Comparison of ENCODE assay signal across 13 cellular contexts in genomic region chr10:70160798-70161197, GRCh38. TPM values are rescaled to one million over a fixed set of nuclear protein-coding genes. Genes with fewer than 3 reads are reported as not detected.
DNase-seq lines count a peak whose midpoint lies in the region; ATAC-seq and TF ChIP-seq lines count a peak whose summit lies in the region.
"Had no signal": no experiment of that assay in that cellular context is flagged by ENCODE, and none has a peak within 500 bp of the region (broad histone marks: within the 10 kb centered on the region; RNA-seq: fewer than 3 reads in every experiment).

No MANE protein-coding gene starts in this region.

- H3K27me3 Mint-ChIP-seq in activated T-cell treated with anti-CD3 and anti-CD28 coated beads, Interleukin-2, amount 50 U/mL, for 24 hours: no peaks in the 10 kb centered on the region
- H3K27me3 Mint-ChIP-seq in activated T-cell treated with anti-CD3 and anti-CD28 coated beads, Interleukin-2, amount 50 U/mL, for 4 hours (ENCODE audit: low read depth): no peaks in the 10 kb centered on the region
- H3K27me3 Mint-ChIP-seq in CD4-positive, CD25-positive, alpha-beta regulatory T cell: no peaks in the 10 kb centered on the region
- H3K27me3 Mint-ChIP-seq in T-helper 17 cell (no peaks in the 10 kb centered on the region), chondrocyte (ENCODE audit: low read depth) (no peaks in the 10 kb centered on the region)
- H3K27me3 Mint-ChIP-seq: B cell had no signal

- H3K27ac ChIP-seq in CD4-positive, CD25-positive, alpha-beta regulatory T cell (ENCODE audit: insufficient read depth, low read length, poor library complexity, severe bottlenecking): no peak overlapping the region

- H3K27ac Mint-ChIP-seq in activated T-cell treated with anti-CD3 and anti-CD28 coated beads, Interleukin-2, amount 50 U/mL, for 24 hours: peak overlapping the region; percentile 95
- peak overlapping the region in 2 of 3 donors; percentile 37 to 52 for H3K27ac Mint-ChIP-seq in CD4-positive, CD25-positive, alpha-beta regulatory T cell
- peak overlapping the region; percentile 11 for H3K27ac Mint-ChIP-seq in T-helper 17 cell
- peak overlapping the region; percentile 54 for H3K27ac Mint-ChIP-seq in chondrocyte (ENCODE audit: unreplicated experiment)
- H3K27ac Mint-ChIP-seq: B cell had no signal

- H3K4me1 ChIP-seq in CD4-positive, CD25-positive, alpha-beta regulatory T cell (ENCODE audit: control insufficient read depth, insufficient read depth, low read length, poor library complexity, severe bottlenecking): peaks cover 33% of the 10 kb centered on the region

- H3K4me1 Mint-ChIP-seq in activated T-cell treated with anti-CD3 and anti-CD28 coated beads, Interleukin-2, amount 50 U/mL, for 24 hours (ENCODE audit: low read depth): peaks cover 66% of the 10 kb centered on the region
- H3K4me1 Mint-ChIP-seq in activated T-cell treated with anti-CD3 and anti-CD28 coated beads, Interleukin-2, amount 50 U/mL, for 4 hours (ENCODE audit: low read depth): peaks cover 56% of the 10 kb centered on the region
- peaks cover 53 to 64% (median 56%) of the 10 kb centered on the region in 4 donors for H3K4me1 Mint-ChIP-seq in CD4-positive, CD25-positive, alpha-beta regulatory T cell
- H3K4me1 Mint-ChIP-seq in T-helper 17 cell (peaks cover 36% of the 10 kb centered on the region), chondrocyte (ENCODE audit: low read depth) (peaks cover 52% of the 10 kb centered on the region)

- no peak for DNase-seq in activated T-cell treated with anti-CD3 and anti-CD28 coated beads, Interleukin-2, amount 50 U/mL, for 24 hours
- DNase-seq in activated T-cell treated with anti-CD3 and anti-CD28 coated beads, Interleukin-2, amount 50 U/mL, for 4 hours: no peak
- no peak for DNase-seq in CD4-positive, CD25-positive, alpha-beta regulatory T cell
- DNase-seq in T-helper 17 cell: no peak
- DNase-seq in chondrocyte (ENCODE audit: low spot score): no peak
- DNase-seq in NCI-H82 (lab: John Stamatoyannopoulos, UW): no peak
- no peak for DNase-seq in occipital lobe (lab: John Stamatoyannopoulos, UW)
- DNase-seq: NCI-H1048, NCI-H345, NCI-H526 treated with DMSO at 0.1 percent for 48 hours, PC-9 had no signal

- H3K9me3 ChIP-seq in CD4-positive, CD25-positive, alpha-beta regulatory T cell (ENCODE audit: control insufficient read depth in 2 of 2, low read length in 2 of 2): no peaks in the 10 kb centered on the region
- H3K9me3 ChIP-seq in T-helper 17 cell (ENCODE audit: control insufficient read depth, low read length, poor library complexity, severe bottlenecking): no peaks in the 10 kb centered on the region

- H3K4me3 Mint-ChIP-seq in activated T-cell treated with anti-CD3 and anti-CD28 coated beads, Interleukin-2, amount 50 U/mL, for 24 hours: peak overlapping the region; percentile 62
- H3K4me3 Mint-ChIP-seq in activated T-cell treated with anti-CD3 and anti-CD28 coated beads, Interleukin-2, amount 50 U/mL, for 4 hours: no peak overlapping the region
- peak overlapping the region in 1 of 4 donors; percentile 38 for H3K4me3 Mint-ChIP-seq in CD4-positive, CD25-positive, alpha-beta regulatory T cell
- H3K4me3 Mint-ChIP-seq in T-helper 17 cell (no peak overlapping the region), chondrocyte (ENCODE audit: unreplicated experiment) (no peak overlapping the region)
- H3K4me3 Mint-ChIP-seq: B cell had no signal

- no peaks in the 10 kb centered on the region for H3K27me3 ChIP-seq in CD4-positive, CD25-positive, alpha-beta regulatory T cell (ENCODE audit: control insufficient read depth, insufficient read depth, low read length)

- no peak for TF ChIP-seq CTCF in chondrocyte (IDR thresholded peaks at IDR 0.05)

- no peak overlapping the region for H3K4me3 ChIP-seq in CD4-positive, CD25-positive, alpha-beta regulatory T cell (ENCODE audit: low read depth, low read length)
- H3K4me3 ChIP-seq: PC-9 had no signal

- no peaks in the 10 kb centered on the region for H3K9me3 Mint-ChIP-seq in activated T-cell treated with anti-CD3 and anti-CD28 coated beads, Interleukin-2, amount 50 U/mL, for 24 hours
- no peaks in the 10 kb centered on the region for H3K9me3 Mint-ChIP-seq in activated T-cell treated with anti-CD3 and anti-CD28 coated beads, Interleukin-2, amount 50 U/mL, for 4 hours
- no peaks in the 10 kb centered on the region for H3K9me3 Mint-ChIP-seq in CD4-positive, CD25-positive, alpha-beta regulatory T cell
- H3K9me3 Mint-ChIP-seq in chondrocyte (ENCODE audit: low read depth): no peaks in the 10 kb centered on the region

- peaks cover 90% of the 10 kb centered on the region for H3K36me3 Mint-ChIP-seq in activated T-cell treated with anti-CD3 and anti-CD28 coated beads, Interleukin-2, amount 50 U/mL, for 24 hours (ENCODE audit: low read depth)
- H3K36me3 Mint-ChIP-seq in activated T-cell treated with anti-CD3 and anti-CD28 coated beads, Interleukin-2, amount 50 U/mL, for 4 hours (ENCODE audit: insufficient read depth): peaks cover 44% of the 10 kb centered on the region
- peaks cover 45% of the 10 kb centered on the region for H3K36me3 Mint-ChIP-seq in CD4-positive, CD25-positive, alpha-beta regulatory T cell
- peaks cover 6% of the 10 kb centered on the region for H3K36me3 Mint-ChIP-seq in T-helper 17 cell (ENCODE audit: low read depth)
- H3K36me3 Mint-ChIP-seq in chondrocyte (ENCODE audit: low read depth): peaks cover 32% of the 10 kb centered on the region

- H3K36me3 ChIP-seq in CD4-positive, CD25-positive, alpha-beta regulatory T cell (ENCODE audit: control insufficient read depth, insufficient read depth, low read length): peaks cover 61% of the 10 kb centered on the region

- no peak for ATAC-seq in activated T-cell treated with anti-CD3 and anti-CD28 coated beads, Interleukin-2, amount 50 U/mL, for 4 hours
- no peak for ATAC-seq in CD4-positive, CD25-positive, alpha-beta regulatory T cell (ENCODE audit: low read depth in 2 of 2)
- ATAC-seq in T-helper 17 cell: no peak
- ATAC-seq in HG02885 (IDR thresholded peaks at IDR 0.05; ENCODE audit: poor library complexity, unreplicated experiment): no peak

RNA-seq across cellular contexts. Expression of gene SAR1A, which starts 9.5 kb away (rescaled TPM):
- total RNA-seq in activated T-cell treated with anti-CD3 and anti-CD28 coated beads, Interleukin-2, amount 50 U/mL, for 4 hours: 100 to 1,000 TPM; 140 to 147 (median 142) TPM
- total RNA-seq in CD4-positive, CD25-positive, alpha-beta regulatory T cell: 108 TPM
- 10 to 100 TPM; 14.5 to 46.4 (median 31.1) TPM for polyA plus RNA-seq in CD4-positive, CD25-positive, alpha-beta regulatory T cell
- 100 to 1,000 TPM; 131 to 132 TPM for total RNA-seq in T-helper 17 cell
- 203 to 233 TPM (median 212 TPM) in 3 replicates for total RNA-seq in chondrocyte
- total RNA-seq in occipital lobe: 182 TPM

RNA-seq across cellular contexts. Expression of gene TYSND1, which starts 14.3 kb away (rescaled TPM):
- total RNA-seq in activated T-cell treated with anti-CD3 and anti-CD28 coated beads, Interleukin-2, amount 50 U/mL, for 4 hours: 10 to 100 TPM; 11.6 to 11.9 (median 11.8) TPM
- 15.2 TPM for total RNA-seq in CD4-positive, CD25-positive, alpha-beta regulatory T cell
- 10 to 100 TPM; 15.0 to 28.1 (median 20.3) TPM for polyA plus RNA-seq in CD4-positive, CD25-positive, alpha-beta regulatory T cell
- 10 to 100 TPM; 14.2 to 14.9 TPM for total RNA-seq in T-helper 17 cell
- 9.4 to 11.9 TPM (median 9.4 TPM) in 3 replicates for total RNA-seq in chondrocyte
- 7.3 TPM for total RNA-seq in occipital lobe

RNA-seq across cellular contexts. Expression of gene AIFM2, which starts 28.2 kb away (rescaled TPM):
- total RNA-seq in activated T-cell treated with anti-CD3 and anti-CD28 coated beads, Interleukin-2, amount 50 U/mL, for 4 hours: 10 to 100 TPM; 10.5 to 16.9 (median 11.1) TPM
- total RNA-seq in CD4-positive, CD25-positive, alpha-beta regulatory T cell: 5.5 TPM
- polyA plus RNA-seq in CD4-positive, CD25-positive, alpha-beta regulatory T cell: 1 to 10 TPM; 2.0 to 2.4 (median 2.2) TPM
- total RNA-seq in T-helper 17 cell (1 to 10 TPM; 2.1 to 3.0 TPM), chondrocyte (10.0 to 10.8 TPM (median 10.3 TPM) in 3 replicates), occipital lobe (5.5 TPM)

Comparison
In these comparisons a context has a peak if more than half of its experiments do, and no peak if none do; other contexts are left out.
1. H3K27ac Mint-ChIP-seq: peak in every context shown above with its lines; median percentile 95 in activated T-cell treated with anti-CD3 and anti-CD28 coated beads, Interleukin-2, amount 50 U/mL, for 24 hours; 54 in chondrocyte; 44 in CD4-positive, CD25-positive, alpha-beta regulatory T cell; 11 in T-helper 17 cell.